15 cellular contexts compared by ENCODE assay signal in the genomic region with DNA sequence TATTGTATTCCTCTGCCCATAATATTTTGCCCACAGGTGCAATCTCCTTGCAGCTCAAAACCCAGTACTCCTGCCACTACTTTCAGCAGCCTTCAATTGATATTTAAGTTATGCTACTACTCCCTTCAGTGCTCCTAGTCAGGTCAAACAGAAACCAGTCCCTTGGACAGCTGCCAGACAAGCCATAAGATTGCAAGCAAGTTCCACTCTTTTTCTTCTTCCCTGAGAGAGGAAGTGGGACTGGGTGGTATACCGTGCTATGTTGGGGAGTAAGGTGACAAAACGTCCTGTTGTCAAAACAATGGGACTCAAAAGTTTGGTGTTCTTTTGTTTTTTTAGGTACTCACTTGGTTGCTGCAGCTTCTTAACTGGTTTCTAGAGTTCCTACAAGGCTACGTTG.
DNase-seq lines count a peak whose midpoint lies in the region; ATAC-seq and TF ChIP-seq lines count a peak whose summit lies in the region.
"Had no signal": no experiment of that assay in that cellular context is flagged by ENCODE, and none has a peak within 500 bp of the region (broad histone marks: within the 10 kb centered on the region; RNA-seq: fewer than 3 reads in every experiment).

No MANE protein-coding gene starts in this region.

- in situ Hi-C loops in transverse colon (cut with MboI; ENCODE audit: low pct_ligation_motif_present in 1 of 4, low pct_unique_long_range_greater_than_20kb in 1 of 4, low sequenced_read_pairs in 3 of 4): no loop called here

- no peak overlapping the region for H3K27ac ChIP-seq in right atrium auricular region
- H3K27ac ChIP-seq in hepatocyte: no peak overlapping the region
- no peak overlapping the region for H3K27ac ChIP-seq in transverse colon
- H3K27ac ChIP-seq: coronary artery, neural progenitor cell, spleen, upper lobe of left lung had no signal

- WGBS in hepatocyte (ENCODE audit: low lambda C conversion rate, missing lambda C conversion rate): 76% methylated on average over 3 of the region's 3 CpGs
- 52% methylated on average over 3 of the region's 3 CpGs; no CpG with 5 or more reads in 1 of the 2 donors for WGBS in transverse colon (ENCODE audit: low coverage in 1 of 2), 2 donors

- H3K9me3 ChIP-seq in right atrium auricular region (no peaks in the 10 kb centered on the region), hepatocyte (ENCODE audit: low read depth) (no peaks in the 10 kb centered on the region), transverse colon (peaks cover 0 to 5% of the 10 kb centered on the region in 2 donors)
- H3K9me3 ChIP-seq: upper lobe of left lung had no signal

- TF ChIP-seq EP300 in transverse colon (IDR thresholded peaks at IDR 0.05; ENCODE audit: low read depth): no peak

- H2AFZ ChIP-seq in hepatocyte: no peak overlapping the region
- H2AFZ ChIP-seq: neural progenitor cell had no signal

- DNase-seq in Right ventricle myocardium superior (no peak), right atrium auricular region (ENCODE audit: low spot score) (no peak), SIG-M5 treated with dmso at 0.1 percent for 504 hours (lab: John Stamatoyannopoulos, UW; ENCODE audit: unreplicated experiment) (peak; percentile 70), hepatocyte (ENCODE audit: low spot score) (peak; percentile 20), transverse colon (peak; percentile 26), NCI-H1417 treated with DMSO at 0.1 percent for 48 hours (lab: John Stamatoyannopoulos, UW) (no peak), DMS153 treated with DMSO at 0.1 percent for 48 hours (lab: John Stamatoyannopoulos, UW; ENCODE audit: unreplicated experiment) (no peak)
- DNase-seq in stimulated activated CD4-positive, alpha-beta T cell treated with anti-CD3 and anti-CD28 coated beads, Interleukin-2, amount 100 ng/mL, for 24 hours: no peak
- DNase-seq: GOT3, NCI-H2029, spleen, T-helper 2 cell had no signal

- no peaks in the 10 kb centered on the region for H3K27me3 ChIP-seq in right atrium auricular region
- no peaks in the 10 kb centered on the region for H3K27me3 ChIP-seq in hepatocyte
- H3K27me3 ChIP-seq in transverse colon: no peaks in the 10 kb centered on the region
- H3K27me3 ChIP-seq: neural progenitor cell, spleen, upper lobe of left lung had no signal

- H3K4me1 ChIP-seq in right atrium auricular region (peaks cover 0 to 47% of the 10 kb centered on the region in 2 donors), hepatocyte (ENCODE audit: insufficient read depth) (peaks cover 3% of the 10 kb centered on the region), transverse colon (no peaks in the 10 kb centered on the region)
- H3K4me1 ChIP-seq: neural progenitor cell had no signal

- H3K4me3 ChIP-seq in right atrium auricular region (no peak overlapping the region), hepatocyte (no peak overlapping the region), transverse colon (no peak overlapping the region)
- H3K4me3 ChIP-seq: coronary artery, neural progenitor cell, spleen, upper lobe of left lung had no signal

- H3K79me2 ChIP-seq in hepatocyte: no peaks in the 10 kb centered on the region

- H3K9me2 ChIP-seq in hepatocyte (replicated peaks; ENCODE audit: insufficient read depth): no peaks in the 10 kb centered on the region

- intact Hi-C loops in Right ventricle myocardium superior (cut with DNase I) (no loop called here), transverse colon (cut with DNase I; ENCODE audit: low total_unique reads) (no loop called here)

- TF ChIP-seq POLR2A in transverse colon (IDR thresholded peaks at IDR 0.05): no peak

- ATAC-seq in Right ventricle myocardium superior (ENCODE audit: poor library complexity): peak; percentile 38

- no peak overlapping the region for H3K4me2 ChIP-seq in hepatocyte
- H3K4me2 ChIP-seq: neural progenitor cell had no signal

- no peak for TF ChIP-seq CTCF in right atrium auricular region (IDR thresholded peaks at IDR 0.05)
- no peak for TF ChIP-seq CTCF in hepatocyte (IDR thresholded peaks at IDR 0.05; ENCODE audit: poor library complexity)
- no peak for TF ChIP-seq CTCF in transverse colon (IDR thresholded peaks at IDR 0.05)

- H3K36me3 ChIP-seq in right atrium auricular region (no peaks in the 10 kb centered on the region), hepatocyte (replicated peaks; ENCODE audit: insufficient read depth, low read depth) (no peaks in the 10 kb centered on the region), transverse colon (no peaks in the 10 kb centered on the region)
- H3K36me3 ChIP-seq: neural progenitor cell, spleen, upper lobe of left lung had no signal

- no peaks in the 10 kb centered on the region for H4K20me1 ChIP-seq in hepatocyte (ENCODE audit: insufficient read depth, poor library complexity, severe bottlenecking)

Comparison
In these comparisons a context has a peak if more than half of its experiments do, and no peak if none do; other contexts are left out.
1. DNase-seq: peak in SIG-M5 treated with dmso at 0.1 percent for 504 hours (single experiment), hepatocyte (single experiment) and transverse colon (single experiment); none in Right ventricle myocardium superior (single experiment), right atrium auricular region (single experiment), NCI-H1417 treated with DMSO at 0.1 percent for 48 hours (single experiment), DMS153 treated with DMSO at 0.1 percent for 48 hours (single experiment) and stimulated activated CD4-positive, alpha-beta T cell treated with anti-CD3 and anti-CD28 coated beads, Interleukin-2, amount 100 ng/mL, for 24 hours (0 of 2).